15 cellular contexts compared by ENCODE assay signal in the genomic region with DNA sequence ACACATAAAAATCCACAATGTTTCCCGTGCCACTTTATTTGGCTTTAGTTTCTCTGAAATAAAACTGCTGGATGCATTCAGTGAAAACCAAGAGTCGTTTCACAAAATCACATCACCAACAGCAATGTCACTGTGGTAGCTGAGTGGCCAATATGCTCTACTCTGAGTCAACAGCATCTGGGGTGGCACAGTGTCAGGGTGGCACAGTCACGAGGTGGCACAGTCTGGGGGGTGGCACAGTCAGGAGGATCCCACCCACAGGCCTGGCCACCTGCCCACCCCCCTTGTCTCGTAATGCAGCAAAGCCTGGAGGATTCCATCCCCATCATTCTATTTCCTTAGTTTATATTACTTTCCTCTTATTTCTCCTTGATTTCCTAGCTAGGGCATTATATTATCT.
DNase-seq lines count a peak whose midpoint lies in the region; ATAC-seq and TF ChIP-seq lines count a peak whose summit lies in the region.
"Had no signal": no experiment of that assay in that cellular context is flagged by ENCODE, and none has a peak within 500 bp of the region (broad histone marks: within the 10 kb centered on the region; RNA-seq: fewer than 3 reads in every experiment).

No MANE protein-coding gene starts in this region.

- TF ChIP-seq POLR2A in sigmoid colon (IDR thresholded peaks at IDR 0.05), result no peak

- no peaks in the 10 kb centered on the region for H3K36me3 ChIP-seq in sigmoid colon

- DNase-seq in Ammon's horn (ENCODE audit: low spot score), result peak; percentile 51
- DNase-seq in medulla oblongata (ENCODE audit: extremely low spot score), result peak; percentile 15
- DNase-seq in sigmoid colon, result peak; percentile 28
- DNase-seq in activated CD8-positive, alpha-beta memory T cell treated with anti-CD3 and anti-CD28 coated beads for 24 hours, result no peak
- DNase-seq in NCI-H524 (lab: John Stamatoyannopoulos, UW), result no peak
- DNase-seq: DMS53, HCEC 1CT, NCI-H1436 treated with DMSO at 0.1 percent for 48 hours, NCI-H2081, NCI-H510A treated with DMSO at 0.1 percent for 48 hours had no signal

- peaks cover 0 to 46% (median 14%) of the 10 kb centered on the region in 3 donors for H3K27me3 ChIP-seq in sigmoid colon

- H3K4me1 ChIP-seq in sigmoid colon, result peaks cover 0 to 3% (median 0%) of the 10 kb centered on the region in 4 donors
- H3K4me1 ChIP-seq: A549 had no signal

- intact Hi-C loops in sigmoid colon (cut with DNase I), result no loop called here

- no peaks in the 10 kb centered on the region for H3K9me3 ChIP-seq in sigmoid colon
- H3K9me3 ChIP-seq: A549, Caco-2 had no signal

- no peak for TF ChIP-seq CTCF in VCaP (conservative IDR thresholded peaks at IDR 0.05)
- no peak for TF ChIP-seq CTCF in sigmoid colon (IDR thresholded peaks at IDR 0.05)

- no peak for ATAC-seq in HG03571 (IDR thresholded peaks at IDR 0.05; ENCODE audit: unreplicated experiment)
- ATAC-seq: A549 had no signal

- TF ChIP-seq EP300 in sigmoid colon (IDR thresholded peaks at IDR 0.05), result no peak

- no peak overlapping the region for H3K4me3 ChIP-seq in sigmoid colon
- H3K4me3 ChIP-seq: A549 had no signal

- H3K27ac ChIP-seq in VCaP, result peak overlapping the region; percentile 61; the same call in 1 of the 2 replicates
- H3K27ac ChIP-seq in sigmoid colon, result no peak overlapping the region
- H3K27ac ChIP-seq: A549, RWPE1 had no signal

- WGBS in sigmoid colon, 2 donors, result 82 to 84% methylated on average over 4 of the region's 4 CpGs

Comparison
In these comparisons a context has a peak if more than half of its experiments do, and no peak if none do; other contexts are left out.
1. DNase-seq: peak in Ammon's horn (single experiment), medulla oblongata (single experiment) and sigmoid colon (single experiment); none in activated CD8-positive, alpha-beta memory T cell treated with anti-CD3 and anti-CD28 coated beads for 24 hours (single experiment) and NCI-H524 (0 of 2).